Comparison of ENCODE assay signal across 9 cellular contexts in the genomic region with DNA sequence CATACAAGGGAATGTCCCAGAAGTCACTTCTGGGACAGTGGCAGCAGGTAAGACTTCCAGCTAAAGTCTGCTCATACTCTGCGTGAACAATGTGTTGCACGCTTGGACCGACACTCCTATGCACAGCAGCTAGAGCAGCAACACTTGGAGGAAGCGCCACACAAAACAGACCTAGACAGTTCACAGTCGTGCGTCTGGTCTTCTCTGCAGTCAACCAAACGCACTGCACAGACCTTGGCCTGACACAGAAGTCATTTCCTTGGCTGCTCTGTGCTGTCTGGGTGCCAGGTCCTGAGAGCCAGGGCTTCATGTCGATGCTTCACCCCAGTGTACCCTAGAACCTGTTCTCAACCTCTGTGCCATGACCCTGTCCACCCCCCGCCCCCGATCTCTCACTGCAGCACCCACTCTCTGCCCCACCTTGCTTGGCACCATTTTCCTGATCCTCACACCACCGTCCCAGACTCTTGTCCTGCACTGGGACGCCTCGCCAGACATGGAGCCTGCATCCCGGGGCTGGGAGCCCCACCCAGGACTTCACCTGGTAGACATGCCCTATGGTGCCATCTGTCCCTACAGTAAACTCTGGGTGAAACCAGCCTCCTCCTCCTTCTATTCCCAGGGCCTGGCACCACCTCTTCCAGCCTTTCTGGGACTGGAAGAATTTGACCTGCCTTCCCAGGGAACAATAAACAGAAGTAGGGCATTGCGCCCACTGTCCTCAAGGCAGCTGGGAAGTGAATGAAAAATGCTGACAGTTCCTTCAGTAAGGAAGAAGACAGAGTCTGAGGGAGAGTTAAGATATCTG. TPM values are rescaled to one million over a fixed set of nuclear protein-coding genes. Genes with fewer than 3 reads are reported as not detected.
A peak's percentile ranks its signal among the peaks of the same experiment; 100 is the strongest.
DNase-seq lines count a peak whose midpoint lies in the region; ATAC-seq, FAIRE-seq and TF ChIP-seq lines count a peak whose summit lies in the region.
"Had no signal": no experiment of that assay in that cellular context is flagged by ENCODE, and none has a peak within 500 bp of the region (broad histone marks: within the 10 kb centered on the region; RNA-seq: fewer than 3 reads in every experiment).

No MANE protein-coding gene starts in this region.

- H3K27ac ChIP-seq in muscle layer of colon (ENCODE audit: low read depth, low read length) (peak overlapping the region; percentile 68), kidney (ENCODE audit: low read depth in 2 of 2, low read length in 2 of 2) (peak overlapping the region in 1 of 2 donors; percentile 2)

- H3K4me1 ChIP-seq in muscle layer of colon (ENCODE audit: insufficient read depth, low read length) = peaks cover 33% of the 10 kb centered on the region
- H3K4me1 ChIP-seq in kidney (ENCODE audit: control insufficient read depth in 1 of 2, insufficient read depth in 1 of 2, low read depth in 1 of 2, low read length in 2 of 2) = peaks cover 0 to 2% of the 10 kb centered on the region in 2 donors

- ATAC-seq in Right ventricle myocardium superior (ENCODE audit: poor library complexity) (peak; percentile 33), Right ventricle myocardium inferior (no peak), GM21825 (IDR thresholded peaks at IDR 0.05; ENCODE audit: unreplicated experiment) (no peak), HG03439 (IDR thresholded peaks at IDR 0.05; ENCODE audit: unreplicated experiment) (no peak)

- no peak for FAIRE-seq in kidney (lab: Jason Lieb, UNC)

- H3K9ac ChIP-seq in muscle layer of colon (ENCODE audit: low read length) (no peak overlapping the region), kidney (ENCODE audit: low read length in 2 of 2) (peak overlapping the region in 1 of 2 donors; percentile 5)

- H3K27me3 ChIP-seq in muscle layer of colon (ENCODE audit: control insufficient read depth in 1 of 2, insufficient read depth in 2 of 2, low read length in 2 of 2) = no peaks in the 10 kb centered on the region

- TF ChIP-seq CTCF in kidney (IDR thresholded peaks at IDR 0.05; ENCODE audit: borderline replicate concordance, extremely low read depth, insufficient read depth) = no peak

- DNase-seq in Right ventricle myocardium superior = no peak
- no peak for DNase-seq in Right ventricle myocardium inferior (ENCODE audit: missing footprints)
- DNase-seq in astrocyte of the hippocampus (ENCODE audit: low read depth, low spot score) = peak; percentile 43
- peak; percentile 64 for DNase-seq in ureter (ENCODE audit: low spot score)
- DNase-seq in kidney = no peak
- DNase-seq: NCI-H69 had no signal

- peak overlapping the region in 1 of 2 donors; percentile 76 for H3K4me3 ChIP-seq in muscle layer of colon (ENCODE audit: low read depth in 1 of 2, low read length in 2 of 2)
- no peak overlapping the region for H3K4me3 ChIP-seq in kidney (ENCODE audit: low read length in 2 of 2)

- intact Hi-C loops in Right ventricle myocardium superior (cut with DNase I) (no loop called here), Right ventricle myocardium inferior (cut with DNase I) (no loop called here), kidney (cut with DNase I) (no loop called here)

- H3K36me3 ChIP-seq in muscle layer of colon (ENCODE audit: insufficient read depth, low read length) = peaks cover 7% of the 10 kb centered on the region
- no peaks in the 10 kb centered on the region for H3K36me3 ChIP-seq in kidney (ENCODE audit: control insufficient read depth in 1 of 2, insufficient read depth in 2 of 2, low read length in 2 of 2)

- H3K9me3 ChIP-seq in muscle layer of colon (ENCODE audit: low read length) (no peaks in the 10 kb centered on the region), kidney (ENCODE audit: control insufficient read depth in 1 of 2, low read length in 2 of 2) (no peaks in the 10 kb centered on the region)

RNA-seq across cellular contexts. Expression of gene ATP10A, which starts 3.1 kb away (rescaled TPM):
- total RNA-seq in Right ventricle myocardium superior (0.75 TPM), Right ventricle myocardium inferior (1.7 TPM), ureter (10.6 TPM), kidney (6.8 TPM)
- polyA plus RNA-seq in kidney (ENCODE audit: insufficient read depth, low read depth, low replicate concordance) = 4.0 TPM

Comparison
In these comparisons a context has a peak if more than half of its experiments do, and no peak if none do; other contexts are left out.
1. DNase-seq: peak in astrocyte of the hippocampus (single experiment) and ureter (single experiment); none in Right ventricle myocardium superior (single experiment), Right ventricle myocardium inferior (single experiment) and kidney (single experiment).